Comparison of ENCODE assay signal across 18 cellular contexts in genomic region chr2:195367713-195368529, GRCh38.
DNase-seq lines count a peak whose midpoint lies in the region; ATAC-seq, FAIRE-seq and TF ChIP-seq lines count a peak whose summit lies in the region.
"Had no signal": no experiment of that assay in that cellular context is flagged by ENCODE, and none has a peak within 500 bp of the region (broad histone marks: within the 10 kb centered on the region; RNA-seq: fewer than 3 reads in every experiment).

No MANE protein-coding gene starts in this region.

- H3K9me3 Mint-ChIP-seq in immature natural killer cell = no peaks in the 10 kb centered on the region

- DNase-seq in GM18507 (ENCODE audit: extremely low spot score, insufficient read length, low read depth) (no peak), OCI-M1 (lab: John Stamatoyannopoulos, UW) (peak; percentile 82), immature natural killer cell (no peak), renal cortical epithelial cell (ENCODE audit: low read depth) (peak; percentile 6), amygdala (lab: John Stamatoyannopoulos, UW) (no peak), ascending aorta (ENCODE audit: low spot score in 2 of 2) (no peak)
- DNase-seq: CD8-positive, alpha-beta T cell; DMS53; NCI-H1105; NCI-H187; NCI-H2107; NCI-H510A; NCI-H748 treated with DMSO at 0.1 percent for 48 hours; Right ventricle myocardium superior had no signal

- peaks cover 3 to 15% of the 10 kb centered on the region in 2 donors for H3K4me1 Mint-ChIP-seq in immature natural killer cell

- intact Hi-C loops in ascending aorta (cut with DNase I) = no loop called here

- ATAC-seq in HG02885 (IDR thresholded peaks at IDR 0.05; ENCODE audit: poor library complexity, unreplicated experiment) = no peak
- ATAC-seq: CD8-positive, alpha-beta T cell had no signal

- peak; percentile 45 for FAIRE-seq in GM18507 (lab: Jason Lieb, UNC)
- FAIRE-seq: GM12892 had no signal

- no peaks in the 10 kb centered on the region for H3K36me3 Mint-ChIP-seq in immature natural killer cell
- H3K36me3 Mint-ChIP-seq: CD8-positive, alpha-beta T cell had no signal

- peaks cover 0 to 2% (median 2%) of the 10 kb centered on the region in 3 donors for H3K27me3 Mint-ChIP-seq in immature natural killer cell (ENCODE audit: low read depth in 3 of 3)

- no peaks in the 10 kb centered on the region for H3K36me3 ChIP-seq in ascending aorta
- H3K36me3 ChIP-seq: BLaER1 treated with 17β-estradiol and CSF1 and Interleukin-3, amounts not matched to agents 10 nM and 100 nM; HAP-1 had no signal

- no peak overlapping the region for H3K4me3 ChIP-seq in ascending aorta
- H3K4me3 ChIP-seq: BLaER1 treated with 17β-estradiol and CSF1 and Interleukin-3, amounts not matched to agents 10 nM and 100 nM; HAP-1 had no signal

- H3K27ac Mint-ChIP-seq in immature natural killer cell = peak overlapping the region in 2 of 6 donors; percentile 12 to 54
- H3K27ac Mint-ChIP-seq: CD8-positive, alpha-beta T cell had no signal

- H3K27me3 ChIP-seq in ascending aorta = no peaks in the 10 kb centered on the region
- H3K27me3 ChIP-seq: BLaER1 treated with 17β-estradiol and CSF1 and Interleukin-3, amounts not matched to agents 10 nM and 100 nM had no signal

- H3K4me3 Mint-ChIP-seq in immature natural killer cell = peak overlapping the region in 4 of 5 donors; percentile 28 to 82 (median 47)

- no peaks in the 10 kb centered on the region for H3K9me3 ChIP-seq in ascending aorta
- H3K9me3 ChIP-seq: HAP-1 had no signal

- no peak overlapping the region for H3K27ac ChIP-seq in ascending aorta
- H3K27ac ChIP-seq: BLaER1 treated with 17β-estradiol and CSF1 and Interleukin-3, amounts not matched to agents 10 nM and 100 nM had no signal

- no peak for TF ChIP-seq CTCF in ascending aorta (IDR thresholded peaks at IDR 0.05)

- no peaks in the 10 kb centered on the region for H3K4me1 ChIP-seq in ascending aorta
- H3K4me1 ChIP-seq: BLaER1 treated with 17β-estradiol and CSF1 and Interleukin-3, amounts not matched to agents 10 nM and 100 nM had no signal

Comparison
In these comparisons a context has a peak if more than half of its experiments do, and no peak if none do; other contexts are left out.
1. DNase-seq: peak in OCI-M1 (single experiment) and renal cortical epithelial cell (single experiment); none in GM18507 (single experiment), immature natural killer cell (0 of 3), amygdala (0 of 56) and ascending aorta (0 of 2).